Comparison of ENCODE assay signal across 37 cellular contexts in genomic region chr14:63689132-63689531, GRCh38.
"Had no signal": no experiment of that assay in that cellular context is flagged by ENCODE, and none has a peak within 500 bp of the region (broad histone marks: within the 10 kb centered on the region; RNA-seq: fewer than 3 reads in every experiment).

No MANE protein-coding gene starts in this region.

- ATAC-seq: activated CD8-positive, alpha-beta T cell treated with anti-CD3 and anti-CD28 coated beads for 36 hours; activated naive CD4-positive, alpha-beta T cell treated with anti-CD3 and anti-CD28 coated beads, Interleukin-2, amount 50 U/mL, for 72 hours; activated T-cell treated with anti-CD3 and anti-CD28 coated beads, Interleukin-2, amount 50 U/mL, for 4 hours; activated T-cell treated with anti-CD3 and anti-CD28 coated beads, Interleukin-2, amount 50 U/mL, for 72 hours; activated T-helper 17 cell treated with anti-CD3 and anti-CD28 coated beads, Interleukin-2, amount 50 U/mL, for 72 hours; body of pancreas had no signal

- H3K9me3 ChIP-seq: adrenal gland, body of pancreas, breast epithelium had no signal

- H3K27me3 Mint-ChIP-seq: activated B cell treated with CpG ODN at 0.5 μM for 24 hours; activated CD4-positive, alpha-beta memory T cell treated with anti-CD3 and anti-CD28 coated beads for 36 hours; activated CD4-positive, alpha-beta T cell treated with anti-CD3 and anti-CD28 coated beads, Interleukin-2, amount 10 ng/mL, durations not matched to agents 24 days and 14 days; activated CD8-positive, alpha-beta T cell treated with anti-CD3 and anti-CD28 coated beads for 36 hours; activated naive CD8-positive, alpha-beta T cell treated with anti-CD3 and anti-CD28 coated beads for 36 hours; activated T-helper 17 cell treated with anti-CD3 and anti-CD28 coated beads, Interleukin-2, amount 50 U/mL, for 72 hours had no signal

- DNase-seq: activated B cell treated with CpG ODN at 0.5 μM for 24 hours; activated CD4-positive, alpha-beta memory T cell treated with anti-CD3 and anti-CD28 coated beads for 36 hours; activated CD4-positive, alpha-beta T cell treated with anti-CD3 and anti-CD28 coated beads for 4 hours; activated CD4-positive, alpha-beta T cell treated with anti-CD3 and anti-CD28 coated beads, Interleukin-2, amount 10 ng/mL, durations not matched to agents 24 days and 14 days; activated CD4-positive, alpha-beta T cell treated with anti-CD3 and anti-CD28 coated beads, Interleukin-2, amount 50 U/mL, for 1 hour; activated CD4-positive, alpha-beta T cell treated with anti-CD3 and anti-CD28 coated beads, Interleukin-2, amount 50 U/mL, for 4 hours; activated CD4-positive, CD25-positive, alpha-beta regulatory T cell treated with anti-CD3 and anti-CD28 coated beads, Interleukin-2, amount 50 U/mL, for 72 hours; activated CD8-positive, alpha-beta memory T cell treated with anti-CD3 and anti-CD28 coated beads, Interleukin-2, amount 50 U/mL, for 4 hours; activated CD8-positive, alpha-beta T cell treated with anti-CD3 and anti-CD28 coated beads for 36 hours; activated effector memory CD4-positive, alpha-beta T cell treated with anti-CD3 and anti-CD28 coated beads, Interleukin-2, amount 50 U/mL, for 16 hours; activated gamma-delta T cell treated with Interleukin-2 at 50 U/mL for 16 hours; activated naive CD4-positive, alpha-beta T cell; activated naive CD4-positive, alpha-beta T cell treated with anti-CD3 and anti-CD28 coated beads for 36 hours; activated naive CD4-positive, alpha-beta T cell treated with anti-CD3 and anti-CD28 coated beads, Interleukin-2, amount 50 U/mL, for 16 hours; activated naive CD8-positive, alpha-beta T cell treated with anti-CD3 and anti-CD28 coated beads for 36 hours; activated T-cell treated with anti-CD3 and anti-CD28 coated beads for 4 hours; activated T-cell treated with anti-CD3 and anti-CD28 coated beads, Interleukin-2, amount 50 U/mL, for 1 hour; activated T-cell treated with anti-CD3 and anti-CD28 coated beads, Interleukin-2, amount 50 U/mL, for 4 hours; activated T-cell treated with anti-CD3 and anti-CD28 coated beads, Interleukin-2, amount 50 U/mL, for 72 hours; adrenal gland; amniotic stem cell; aorta; body of pancreas; brain microvascular endothelial cell; central memory CD4-positive, alpha-beta T cell; cerebellar nuclear complex; T-helper 2 cell; T-helper 9 cell had no signal

- H3K36me3 Mint-ChIP-seq: activated naive CD4-positive, alpha-beta T cell treated with anti-CD3 and anti-CD28 coated beads, Interleukin-2, amount 50 U/mL, for 72 hours had no signal

- H3K27me3 ChIP-seq: adrenal gland, body of pancreas, brain microvascular endothelial cell, breast epithelium had no signal

- H3K4me3 ChIP-seq: adrenal gland, body of pancreas, breast epithelium had no signal

- H3K4me1 ChIP-seq: adrenal gland, body of pancreas, breast epithelium had no signal

- FAIRE-seq: astrocyte, TTC549 had no signal

- H3K4me3 Mint-ChIP-seq: activated B cell treated with CpG ODN at 0.5 μM for 24 hours; activated CD4-positive, alpha-beta memory T cell treated with anti-CD3 and anti-CD28 coated beads for 36 hours; activated CD4-positive, alpha-beta T cell treated with anti-CD3 and anti-CD28 coated beads, Interleukin-2, amount 10 ng/mL, durations not matched to agents 24 days and 14 days; activated CD8-positive, alpha-beta T cell treated with anti-CD3 and anti-CD28 coated beads for 36 hours; activated naive CD4-positive, alpha-beta T cell treated with anti-CD3 and anti-CD28 coated beads for 36 hours; activated naive CD8-positive, alpha-beta T cell treated with anti-CD3 and anti-CD28 coated beads for 36 hours; activated T-cell treated with anti-CD3 and anti-CD28 coated beads, Interleukin-2, amount 50 U/mL, for 4 hours; activated T-cell treated with anti-CD3 and anti-CD28 coated beads, Interleukin-2, amount 50 U/mL, for 72 hours; activated T-helper 1 cell treated with anti-CD3 and anti-CD28 coated beads, Interleukin-12 subunit alpha, Interleukin-12 subunit beta, Interleukin-2, Interleukin-4 antibody, amounts not matched to agents 30 ng/mL and 10 ng/mL and 1 ng/mL, durations not matched to agents 14 hours and 24 hours and 36 hours; activated T-helper 17 cell treated with anti-CD3 and anti-CD28 coated beads, Interleukin-2, amount 50 U/mL, for 72 hours; T-helper 1 cell treated with Interleukin-12 subunit alpha and Interleukin-12 subunit beta and Interleukin-4 antibody, amounts not matched to agents 30 μg/mL and 1 μg/mL, for 36 hours; T-helper 2 cell treated with Interferon-gamma antibody and Interleukin-4, amounts not matched to agents 5 μg/mL and 100 μg/mL, for 36 hours had no signal

- H3K36me3 ChIP-seq: adrenal gland, brain microvascular endothelial cell, breast epithelium had no signal

- H3K27ac ChIP-seq: adrenal gland, body of pancreas, brain microvascular endothelial cell, breast epithelium, VCaP had no signal

- H3K9me3 Mint-ChIP-seq: activated B cell treated with CpG ODN at 0.5 μM for 24 hours; activated CD4-positive, alpha-beta memory T cell treated with anti-CD3 and anti-CD28 coated beads for 36 hours; activated CD4-positive, alpha-beta T cell treated with anti-CD3 and anti-CD28 coated beads, Interleukin-2, amount 10 ng/mL, durations not matched to agents 24 days and 14 days; activated CD8-positive, alpha-beta T cell treated with anti-CD3 and anti-CD28 coated beads for 36 hours; activated naive CD4-positive, alpha-beta T cell treated with anti-CD3 and anti-CD28 coated beads for 36 hours; activated naive CD4-positive, alpha-beta T cell treated with anti-CD3 and anti-CD28 coated beads, Interleukin-2, amount 50 U/mL, for 72 hours; activated naive CD8-positive, alpha-beta T cell treated with anti-CD3 and anti-CD28 coated beads for 36 hours; activated T-cell treated with anti-CD3 and anti-CD28 coated beads, Interleukin-2, amount 50 U/mL, for 4 hours; activated T-cell treated with anti-CD3 and anti-CD28 coated beads, Interleukin-2, amount 50 U/mL, for 72 hours; activated T-helper 1 cell treated with anti-CD3 and anti-CD28 coated beads, Interleukin-12 subunit alpha, Interleukin-12 subunit beta, Interleukin-2, Interleukin-4 antibody, amounts not matched to agents 30 ng/mL and 10 ng/mL and 1 ng/mL, durations not matched to agents 14 hours and 24 hours and 36 hours; activated T-helper 17 cell treated with anti-CD3 and anti-CD28 coated beads, Interleukin-2, amount 50 U/mL, for 72 hours; T-helper 1 cell treated with Interleukin-12 subunit alpha and Interleukin-12 subunit beta and Interleukin-4 antibody, amounts not matched to agents 30 μg/mL and 1 μg/mL, for 36 hours; T-helper 2 cell treated with Interferon-gamma antibody and Interleukin-4, amounts not matched to agents 5 μg/mL and 100 μg/mL, for 36 hours had no signal

- H3K4me1 Mint-ChIP-seq: activated T-helper 17 cell treated with anti-CD3 and anti-CD28 coated beads, Interleukin-2, amount 50 U/mL, for 72 hours had no signal

- H3K27ac Mint-ChIP-seq: activated B cell treated with CpG ODN at 0.5 μM for 24 hours; activated CD4-positive, alpha-beta memory T cell treated with anti-CD3 and anti-CD28 coated beads for 36 hours; activated CD4-positive, alpha-beta T cell treated with anti-CD3 and anti-CD28 coated beads, Interleukin-2, amount 10 ng/mL, durations not matched to agents 24 days and 14 days; activated CD8-positive, alpha-beta T cell treated with anti-CD3 and anti-CD28 coated beads for 36 hours; activated naive CD4-positive, alpha-beta T cell treated with anti-CD3 and anti-CD28 coated beads for 36 hours; activated naive CD8-positive, alpha-beta T cell treated with anti-CD3 and anti-CD28 coated beads for 36 hours; activated T-cell treated with anti-CD3 and anti-CD28 coated beads, Interleukin-2, amount 50 U/mL, for 72 hours; activated T-helper 1 cell treated with anti-CD3 and anti-CD28 coated beads, Interleukin-12 subunit alpha, Interleukin-12 subunit beta, Interleukin-2, Interleukin-4 antibody, amounts not matched to agents 30 ng/mL and 10 ng/mL and 1 ng/mL, durations not matched to agents 14 hours and 24 hours and 36 hours; activated T-helper 17 cell treated with anti-CD3 and anti-CD28 coated beads, Interleukin-2, amount 50 U/mL, for 72 hours; T-helper 1 cell treated with Interleukin-12 subunit alpha and Interleukin-12 subunit beta and Interleukin-4 antibody, amounts not matched to agents 30 μg/mL and 1 μg/mL, for 36 hours; T-helper 2 cell treated with Interferon-gamma antibody and Interleukin-4, amounts not matched to agents 5 μg/mL and 100 μg/mL, for 36 hours had no signal
